Comparison of ENCODE assay signal across 1 cellular context in genomic region chr5:157596449-157596848, GRCh38.
TF ChIP-seq lines count a peak whose summit lies in the region.

No MANE protein-coding gene starts in this region.

TF ChIP-seq in HepG2, 621 proteins besides CTCF, POLR2A, EP300 and RAD21 (continued from another document):
- TF ChIP-seq, protein P1, sequence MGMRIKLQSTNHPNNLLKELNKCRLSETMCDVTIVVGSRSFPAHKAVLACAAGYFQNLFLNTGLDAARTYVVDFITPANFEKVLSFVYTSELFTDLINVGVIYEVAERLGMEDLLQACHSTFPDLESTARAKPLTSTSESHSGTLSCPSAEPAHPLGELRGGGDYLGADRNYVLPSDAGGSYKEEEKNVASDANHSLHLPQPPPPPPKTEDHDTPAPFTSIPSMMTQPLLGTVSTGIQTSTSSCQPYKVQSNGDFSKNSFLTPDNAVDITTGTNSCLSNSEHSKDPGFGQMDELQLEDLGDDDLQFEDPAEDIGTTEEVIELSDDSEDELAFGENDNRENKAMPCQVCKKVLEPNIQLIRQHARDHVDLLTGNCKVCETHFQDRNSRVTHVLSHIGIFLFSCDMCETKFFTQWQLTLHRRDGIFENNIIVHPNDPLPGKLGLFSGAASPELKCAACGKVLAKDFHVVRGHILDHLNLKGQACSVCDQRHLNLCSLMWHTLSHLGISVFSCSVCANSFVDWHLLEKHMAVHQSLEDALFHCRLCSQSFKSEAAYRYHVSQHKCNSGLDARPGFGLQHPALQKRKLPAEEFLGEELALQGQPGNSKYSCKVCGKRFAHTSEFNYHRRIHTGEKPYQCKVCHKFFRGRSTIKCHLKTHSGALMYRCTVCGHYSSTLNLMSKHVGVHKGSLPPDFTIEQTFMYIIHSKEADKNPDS (CRISPR knock-in tag; IDR thresholded peaks at IDR 0.05): no peak
- TF ChIP-seq HNRNPUL1 (IDR thresholded peaks at IDR 0.05; ENCODE audit: low read depth, low read length): no peak
